Comparison of ENCODE assay signal across 11 cellular contexts in the genomic region with DNA sequence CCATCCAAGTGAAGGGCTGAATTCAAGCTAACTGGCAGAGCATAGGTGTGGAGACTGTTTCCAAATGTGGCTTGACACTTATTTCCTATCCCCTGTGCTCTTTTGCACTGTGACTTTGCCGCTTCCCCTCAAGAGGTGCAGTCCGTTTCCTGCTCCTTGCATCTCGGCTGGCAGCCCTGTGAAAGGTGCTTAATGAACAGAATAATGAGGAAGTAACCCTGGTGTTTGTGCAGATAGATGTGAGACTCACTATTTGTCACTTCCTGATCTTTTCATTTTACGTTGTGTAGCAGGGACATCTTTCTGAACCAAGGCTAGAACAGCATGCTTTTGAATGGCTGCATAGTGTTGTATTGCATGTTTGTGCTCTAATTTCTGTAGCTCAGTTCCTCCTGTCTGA.
DNase-seq lines count a peak whose midpoint lies in the region; ATAC-seq, FAIRE-seq and TF ChIP-seq lines count a peak whose summit lies in the region.
"Had no signal": no experiment of that assay in that cellular context is flagged by ENCODE, and none has a peak within 500 bp of the region (broad histone marks: within the 10 kb centered on the region; RNA-seq: fewer than 3 reads in every experiment).

No MANE protein-coding gene starts in this region.

- TF ChIP-seq EP300 in sigmoid colon (IDR thresholded peaks at IDR 0.05) = no peak

- peak; percentile 95 for FAIRE-seq in endothelial cell of umbilical vein (lab: Jason Lieb, UNC)

- H3K79me2 ChIP-seq in endothelial cell of umbilical vein (ENCODE audit: control insufficient read depth, insufficient read depth, low read length) = no peaks in the 10 kb centered on the region
- H3K79me2 ChIP-seq: hepatocyte had no signal

- no peaks in the 10 kb centered on the region for H4K20me1 ChIP-seq in endothelial cell of umbilical vein (replicated peaks; ENCODE audit: control insufficient read depth, extremely low read depth, insufficient read depth, low read length)

- TF ChIP-seq CTCF in endothelial cell of umbilical vein (IDR thresholded peaks at IDR 0.05; ENCODE audit: extremely low read depth in 1 of 2, insufficient read depth in 1 of 2, low read depth in 1 of 2, low read length in 2 of 2) (no peak), sigmoid colon (IDR thresholded peaks at IDR 0.05) (no peak)

- peak overlapping the region; percentile 21 for H3K4me2 ChIP-seq in endothelial cell of umbilical vein (ENCODE audit: insufficient read depth, low read length)
- H3K4me2 ChIP-seq: hepatocyte had no signal

- intact Hi-C loops in endothelial cell of umbilical vein (cut with micrococcal nuclease) = no loop called here
- intact Hi-C loops in sigmoid colon (cut with DNase I) = no loop called here

- CTCF ChIA-PET in endothelial cell of umbilical vein (lab: Charles Lee) = no interaction called here

- no peak overlapping the region for H3K9ac ChIP-seq in endothelial cell of umbilical vein (replicated peaks; ENCODE audit: extremely low read depth, insufficient read depth, low read length)

- dilution Hi-C loops in endothelial cell of umbilical vein (cut with MboI; ENCODE audit: extremely low pct_ligation_motif_present, low sequenced_read_pairs) = no loop called here

- H3K27me3 ChIP-seq in endothelial cell of umbilical vein (ENCODE audit: control insufficient read depth in 2 of 2, insufficient read depth in 2 of 2, low read length in 2 of 2) = no peaks in the 10 kb centered on the region
- H3K27me3 ChIP-seq in sigmoid colon = no peaks in the 10 kb centered on the region
- H3K27me3 ChIP-seq: hepatocyte had no signal

- no peaks in the 10 kb centered on the region for H3K9me3 ChIP-seq in endothelial cell of umbilical vein (replicated peaks; ENCODE audit: control insufficient read depth, insufficient read depth, low read length)
- H3K9me3 ChIP-seq in sigmoid colon = no peaks in the 10 kb centered on the region

- 55 to 89% methylated on average over 4 of the region's 4 CpGs for WGBS in sigmoid colon, 2 donors

- H3K4me3 ChIP-seq in endothelial cell of umbilical vein (replicated peaks in 1 of 3; ENCODE audit: insufficient read depth in 1 of 3, low read depth in 1 of 3, low read length in 3 of 3) (no peak overlapping the region), sigmoid colon (no peak overlapping the region)
- H3K4me3 ChIP-seq: hepatocyte had no signal

- peak; percentile 24 for DNase-seq in CMK (ENCODE audit: low read depth)
- DNase-seq in GM19240 (ENCODE audit: insufficient read length, low spot score) = peak; percentile 8
- DNase-seq in NAMALWA (ENCODE audit: low spot score) = peak; percentile 58
- peak; percentile 61 for DNase-seq in endothelial cell of umbilical vein (ENCODE audit: low read depth, low spot score)
- DNase-seq in NCI-H2029 (lab: John Stamatoyannopoulos, UW) = no peak
- DNase-seq in sigmoid colon = no peak
- DNase-seq in D341Med (ENCODE audit: low spot score) = no peak
- DNase-seq: activated CD4-positive, alpha-beta T cell treated with anti-CD3 and anti-CD28 coated beads for 4 hours; caudate nucleus had no signal

- POLR2A ChIA-PET in endothelial cell of umbilical vein (lab: Charles Lee) = no interaction called here

- H2AFZ ChIP-seq in endothelial cell of umbilical vein (ENCODE audit: low read depth, low read length) = no peak overlapping the region
- H2AFZ ChIP-seq: hepatocyte had no signal

- BruUV-seq in endothelial cell of umbilical vein (replicated peaks; lab: Mats Ljungman, UMichigan) = no TSS peak

- H3K9me1 ChIP-seq in endothelial cell of umbilical vein (replicated peaks; ENCODE audit: control insufficient read depth, extremely low read depth, insufficient read depth, low read length) = no peaks in the 10 kb centered on the region

- H3K4me1 ChIP-seq in endothelial cell of umbilical vein (ENCODE audit: control insufficient read depth, extremely low read depth, insufficient read depth, low read length) (peaks cover 19% of the 10 kb centered on the region), sigmoid colon (no peaks in the 10 kb centered on the region)

- ATAC-seq in HG03135 (IDR thresholded peaks at IDR 0.05; ENCODE audit: unreplicated experiment) = no peak

- peaks cover 13 to 19% of the 10 kb centered on the region in 2 experiments for H3K36me3 ChIP-seq in endothelial cell of umbilical vein (ENCODE audit: control insufficient read depth in 2 of 2, extremely low read depth in 1 of 2, insufficient read depth in 2 of 2, low read length in 2 of 2)
- H3K36me3 ChIP-seq in sigmoid colon = peaks cover 5 to 84% (median 22%) of the 10 kb centered on the region in 4 donors

- TF ChIP-seq POLR2A in endothelial cell of umbilical vein (IDR thresholded peaks at IDR 0.05; ENCODE audit: low read depth, low read length) = no peak
- TF ChIP-seq POLR2A in sigmoid colon (IDR thresholded peaks at IDR 0.05) = no peak

- H3K27ac ChIP-seq in endothelial cell of umbilical vein (ENCODE audit: insufficient read depth, low read depth, low read length) = peak overlapping the region; percentile 19
- no peak overlapping the region for H3K27ac ChIP-seq in sigmoid colon
- H3K27ac ChIP-seq: hepatocyte had no signal

TF ChIP-seq in endothelial cell of umbilical vein, 7 proteins besides CTCF, POLR2A, EP300 and RAD21:
- TF ChIP-seq JUN (IDR thresholded peaks at IDR 0.05; ENCODE audit: borderline replicate concordance, insufficient read depth, insufficient read length, low read depth) (peak; percentile 40), FOS (IDR thresholded peaks at IDR 0.05; ENCODE audit: borderline replicate concordance, insufficient read depth, low read length) (peak; percentile 84), POLR2AphosphoS5 (IDR thresholded peaks at IDR 0.05; ENCODE audit: insufficient read depth, low read depth, low read length) (peak; percentile 68), EZH2 (IDR thresholded peaks at IDR 0.05; ENCODE audit: borderline replicate concordance, low read depth, low read length, severe bottlenecking) (no peak), MAX (IDR thresholded peaks at IDR 0.05; ENCODE audit: insufficient read depth, insufficient read length) (no peak), GATA2 (IDR thresholded peaks at IDR 0.05; ENCODE audit: insufficient read depth, insufficient read length, low read depth, low read length) (peak; percentile 89), MYC (IDR thresholded peaks at IDR 0.05; ENCODE audit: low read depth, low read length) (no peak)
TF ChIP-seq in endothelial cell of umbilical vein: peak in this region for 4.

Comparison
In these comparisons a context has a peak if more than half of its experiments do, and no peak if none do; other contexts are left out.
1. DNase-seq: peak in CMK (single experiment), GM19240 (single experiment), NAMALWA (single experiment) and endothelial cell of umbilical vein (single experiment); none in NCI-H2029 (single experiment), sigmoid colon (single experiment) and D341Med (single experiment).